Comparison of ENCODE assay signal across 19 cellular contexts in the genomic region with DNA sequence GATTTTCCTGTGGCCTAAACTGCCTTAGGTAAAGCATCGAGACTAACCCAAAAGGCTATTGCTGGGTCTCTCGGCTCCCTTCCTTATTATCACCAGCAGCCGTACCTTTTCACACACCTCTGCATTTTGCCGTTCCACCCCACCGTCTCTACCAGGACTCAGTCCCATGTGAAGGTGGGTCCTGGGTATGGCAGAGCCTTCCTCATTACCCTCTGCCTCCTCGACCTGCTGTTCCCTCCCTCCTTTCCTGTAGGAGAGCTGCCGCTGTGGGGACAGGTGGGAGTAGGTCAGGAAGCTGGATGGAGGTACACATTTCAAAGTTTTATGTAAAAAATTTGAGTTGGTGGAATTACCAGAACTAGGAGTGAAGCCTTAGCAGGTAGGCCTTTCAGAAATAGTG. TPM values are rescaled to one million over a fixed set of nuclear protein-coding genes. Genes with fewer than 3 reads are reported as not detected.
DNase-seq lines count a peak whose midpoint lies in the region; ATAC-seq, FAIRE-seq and TF ChIP-seq lines count a peak whose summit lies in the region.
"Had no signal": no experiment of that assay in that cellular context is flagged by ENCODE, and none has a peak within 500 bp of the region (broad histone marks: within the 10 kb centered on the region; RNA-seq: fewer than 3 reads in every experiment).

No MANE protein-coding gene starts in this region.

- CTCF ChIA-PET in mammary epithelial cell (lab: Charles Lee; ENCODE audit: low non-redundant PET), result no interaction called here

- FAIRE-seq in pancreas (lab: Jason Lieb, UNC), result no peak
- FAIRE-seq: A549 had no signal

- H3K27ac ChIP-seq in breast epithelium (peak overlapping the region; percentile 71 to 79), mammary epithelial cell (ENCODE audit: insufficient read depth, low read depth, low read length) (no peak overlapping the region), left lung (no peak overlapping the region), pancreas (peak overlapping the region; percentile 38 to 84 (median 68)), upper lobe of right lung (no peak overlapping the region)
- H3K27ac ChIP-seq: A549, PC-9 had no signal

- no peak overlapping the region for H3K9ac ChIP-seq in mammary epithelial cell (ENCODE audit: insufficient read depth, low read length)
- H3K9ac ChIP-seq: SK-N-SH had no signal

- H3K4me1 ChIP-seq in breast epithelium (no peaks in the 10 kb centered on the region), mammary epithelial cell (ENCODE audit: insufficient read depth, low read length) (no peaks in the 10 kb centered on the region), left lung (no peaks in the 10 kb centered on the region), pancreas (peaks cover 21 to 32% (median 22%) of the 10 kb centered on the region in 3 donors), upper lobe of right lung (no peaks in the 10 kb centered on the region)
- H3K4me1 ChIP-seq: A549 had no signal

- WGBS in mammary epithelial cell (ENCODE audit: low coverage, missing lambda C conversion rate), result 96% methylated on average over 7 of the region's 7 CpGs
- 60 to 66% methylated on average over 7 of the region's 7 CpGs for WGBS in pancreas, 2 donors

- no peak overlapping the region for H3K4me2 ChIP-seq in mammary epithelial cell (ENCODE audit: insufficient read depth, low read depth, low read length)
- H3K4me2 ChIP-seq: A549, PC-9, SK-N-SH had no signal

- dilution Hi-C loops in mammary epithelial cell (cut with HindIII; ENCODE audit: low sequenced_read_pairs), result no loop called here

- BruUV-seq in mammary epithelial cell (replicated peaks; lab: Mats Ljungman, UMichigan), result no TSS peak

- no peak overlapping the region for H2AFZ ChIP-seq in mammary epithelial cell (ENCODE audit: low read depth, low read length)
- H2AFZ ChIP-seq: PC-9 had no signal

- no peak for TF ChIP-seq CTCF in breast epithelium (IDR thresholded peaks at IDR 0.05)
- TF ChIP-seq CTCF in mammary epithelial cell (conservative IDR thresholded peaks at IDR 0.05 in 1 of 2, IDR thresholded peaks at IDR 0.05 in 1 of 2; ENCODE audit: extremely low read depth in 1 of 2, insufficient read depth in 1 of 2, low read depth in 1 of 2, low read length in 2 of 2), result no peak
- TF ChIP-seq CTCF in left lung (IDR thresholded peaks at IDR 0.05), result no peak
- no peak for TF ChIP-seq CTCF in pancreas (IDR thresholded peaks at IDR 0.05)
- TF ChIP-seq CTCF in upper lobe of right lung (IDR thresholded peaks at IDR 0.05), result no peak
- no peak for TF ChIP-seq CTCF in omental fat pad (IDR thresholded peaks at IDR 0.05)

- H3K36me3 ChIP-seq in breast epithelium (no peaks in the 10 kb centered on the region), mammary epithelial cell (ENCODE audit: insufficient read depth, low read length) (no peaks in the 10 kb centered on the region), left lung (no peaks in the 10 kb centered on the region), pancreas (no peaks in the 10 kb centered on the region), upper lobe of right lung (no peaks in the 10 kb centered on the region)
- H3K36me3 ChIP-seq: MG63 had no signal

- in situ Hi-C loops in mammary epithelial cell (cut with MboI; ENCODE audit: low sequenced_read_pairs in 2 of 2), result no loop called here

- H3K9me3 ChIP-seq in breast epithelium (no peaks in the 10 kb centered on the region), mammary epithelial cell (replicated peaks; ENCODE audit: insufficient read depth, low read length) (no peaks in the 10 kb centered on the region), left lung (no peaks in the 10 kb centered on the region), pancreas (no peaks in the 10 kb centered on the region), upper lobe of right lung (no peaks in the 10 kb centered on the region)
- H3K9me3 ChIP-seq: A549, MG63, SK-N-SH had no signal

- H3K4me3 ChIP-seq in breast epithelium (peak overlapping the region in 2 of 3 donors; percentile 9 to 41), mammary epithelial cell (replicated peaks in 1 of 3; ENCODE audit: insufficient read depth in 1 of 3, low read depth in 2 of 3, low read length in 3 of 3) (no peak overlapping the region), left lung (no peak overlapping the region), pancreas (peak overlapping the region in 2 of 4 donors; percentile 13 to 25), upper lobe of right lung (no peak overlapping the region)
- H3K4me3 ChIP-seq: A549, MG63, PC-9 had no signal

- H3K79me2 ChIP-seq in mammary epithelial cell (ENCODE audit: insufficient read depth, low read length), result no peaks in the 10 kb centered on the region

- no peaks in the 10 kb centered on the region for H4K20me1 ChIP-seq in mammary epithelial cell (ENCODE audit: insufficient read depth, low read length)

- intact Hi-C loops in breast epithelium (cut with DNase I; ENCODE audit: low total_unique reads) (no loop called here), mammary epithelial cell (cut with micrococcal nuclease) (no loop called here), left lung (cut with DNase I) (no loop called here), pancreas (cut with DNase I) (no loop called here), upper lobe of right lung (cut with DNase I) (no loop called here)

- DNase-seq in breast epithelium (ENCODE audit: low spot score in 2 of 2) (no peak), mammary epithelial cell (no peak), left lung (no peak), pancreas (no peak), upper lobe of right lung (no peak), NCI-H1694 (lab: John Stamatoyannopoulos, UW) (no peak), omental fat pad (ENCODE audit: low spot score) (no peak)
- DNase-seq: CD4-positive, CD25-positive, alpha-beta regulatory T cell; COR-L47; DMS 273 treated with DMSO at 0.1 percent for 48 hours; H7; HFFc6; MG63; NCI-H2171 treated with DMSO at 0.1 percent for 48 hours; PC-9; SIG-M5; SK-N-SH had no signal

- no peaks in the 10 kb centered on the region for H3K27me3 ChIP-seq in breast epithelium
- no peaks in the 10 kb centered on the region for H3K27me3 ChIP-seq in mammary epithelial cell (ENCODE audit: insufficient read depth, low read length)
- no peaks in the 10 kb centered on the region for H3K27me3 ChIP-seq in left lung
- H3K27me3 ChIP-seq in pancreas, result no peaks in the 10 kb centered on the region
- H3K27me3 ChIP-seq in upper lobe of right lung, result no peaks in the 10 kb centered on the region
- H3K27me3 ChIP-seq: MG63 had no signal

- no peak for TF ChIP-seq POLR2A in breast epithelium (IDR thresholded peaks at IDR 0.05)

- ATAC-seq in left lung, result peak; percentile 6
- ATAC-seq in pancreas, result peak; percentile 1 to 14 (median 8)
- peak; percentile 27 for ATAC-seq in upper lobe of right lung
- ATAC-seq in omental fat pad (ENCODE audit: low FRiP score), result no peak
- no peak for ATAC-seq in GM18498 (IDR thresholded peaks at IDR 0.05; ENCODE audit: unreplicated experiment)
- ATAC-seq: A549 had no signal

RNA-seq across cellular contexts. Expression of gene CCL28, which starts 1.8 kb away (rescaled TPM):
- total RNA-seq in breast epithelium, result 100 to 1,000 TPM in 1 of 3 donors, 10 to 100 TPM in 1, 1 to 10 TPM in 1; 4.0 to 192 (median 53.4) TPM
- total RNA-seq in mammary epithelial cell, result 10 to 100 TPM in 1 of 2 donors, 1 to 10 TPM in 1; 2.7 to 10.7 TPM
- 3.7 TPM for polyA plus RNA-seq in mammary epithelial cell
- polyA minus RNA-seq in mammary epithelial cell, result 2.4 TPM
- total RNA-seq in left lung, result 1 to 10 TPM; 5.3 to 6.4 TPM
- total RNA-seq in pancreas, result 10 to 100 TPM in 3 of 6 donors, 1 to 10 TPM in 3; 3.1 to 22.7 (median 10.4) TPM
- 1 to 10 TPM; 6.0 to 6.5 TPM for polyA plus RNA-seq in pancreas
- 7.7 TPM for total RNA-seq in upper lobe of right lung
- 1 to 10 TPM; 1.1 to 2.1 (median 1.4) TPM for total RNA-seq in omental fat pad
- total RNA-seq: H7 had no signal
- polyA plus RNA-seq: SK-N-SH had no signal

Comparison
In these comparisons a context has a peak if more than half of its experiments do, and no peak if none do; other contexts are left out.
1. H3K27ac ChIP-seq: peak in breast epithelium (2 of 2) and pancreas (4 of 4); none in mammary epithelial cell (single experiment), left lung (0 of 2) and upper lobe of right lung (single experiment).
2. H3K4me3 ChIP-seq: peak in breast epithelium (2 of 3); none in mammary epithelial cell (0 of 3), left lung (0 of 2) and upper lobe of right lung (single experiment).
3. ATAC-seq: peak in left lung (single experiment), pancreas (4 of 4) and upper lobe of right lung (single experiment); none in omental fat pad (single experiment) and GM18498 (single experiment).